8 cellular contexts compared by ENCODE assay signal in genomic region chr11:45885274-45885920, GRCh38. TPM values are rescaled to one million over a fixed set of nuclear protein-coding genes. Genes with fewer than 3 reads are reported as not detected.
DNase-seq lines count a peak whose midpoint lies in the region; FAIRE-seq and TF ChIP-seq lines count a peak whose summit lies in the region.

TSS of gene MAPK8IP1 (plus strand) at chr11:45885651. CDS start at chr11:45885821, 170 bp downstream.

- H3K36me3 ChIP-seq in WERI-Rb-1: peaks cover 9% of the 10 kb centered on the region

- TF ChIP-seq CTCF in D721Med (IDR thresholded peaks at IDR 0.05; ENCODE audit: insufficient read depth, missing control alignments): no peak
- TF ChIP-seq CTCF in WERI-Rb-1 (IDR thresholded peaks at IDR 0.05; ENCODE audit: low read depth, low read length): no peak

- H3K27me3 ChIP-seq in WERI-Rb-1 (ENCODE audit: insufficient read depth, low read depth, severe bottlenecking): no peaks in the 10 kb centered on the region
- H3K27me3 ChIP-seq in layer of hippocampus (ENCODE audit: control insufficient read depth, insufficient read depth, low read length): no peaks in the 10 kb centered on the region

- H3K27ac ChIP-seq in WERI-Rb-1: peak within 1 kb of the TSS; percentile 65
- H3K27ac ChIP-seq in caudate nucleus (ENCODE audit: low read depth, low read length): peak within 1 kb of the TSS; percentile 62
- peak within 1 kb of the TSS; percentile 18 for H3K27ac ChIP-seq in layer of hippocampus (ENCODE audit: low read depth, low read length)

- no peak for FAIRE-seq in D721Med (lab: Jason Lieb, UNC)

- H3K9me3 ChIP-seq in WERI-Rb-1 (ENCODE audit: severe bottlenecking): no peaks in the 10 kb centered on the region

- DNase-seq in D721Med (ENCODE audit: insufficient read length, low spot score): peak; percentile 86
- no peak for DNase-seq in H4 (ENCODE audit: low spot score)
- peak; percentile 64 for DNase-seq in NCI-H146 treated with DMSO at 0.1 percent for 48 hours (lab: John Stamatoyannopoulos, UW; ENCODE audit: unreplicated experiment)
- DNase-seq in WERI-Rb-1: peak; percentile 80
- peak in 25 of 61 donors; percentile 20 to 79 (median 46) for DNase-seq in caudate nucleus (lab: John Stamatoyannopoulos, UW)
- peak; percentile 14 for DNase-seq in stimulated activated CD4-positive, alpha-beta T cell treated with anti-CD3 and anti-CD28 coated beads, Interleukin-2, amount 100 ng/mL, for 4 hours (ENCODE audit: low read depth)
- no peak for DNase-seq in SKM-1 treated with dmso at 0.1 percent for 144 hours (lab: John Stamatoyannopoulos, UW; ENCODE audit: unreplicated experiment)

- peak within 1 kb of the TSS; percentile 81 for H3K4me3 ChIP-seq in WERI-Rb-1 (ENCODE audit: low read depth, low read length)

RNA-seq across cellular contexts. Expression of gene MAPK8IP1, which starts in this region (rescaled TPM):
- 10.7 and 11.9 TPM in 2 replicates for total RNA-seq in H4 (2014; rRNA removed; shearing (Covaris generic))

Comparison
In these comparisons a context has a peak if more than half of its experiments do, and no peak if none do; other contexts are left out.
1. DNase-seq: peak in D721Med (single experiment), NCI-H146 treated with DMSO at 0.1 percent for 48 hours (single experiment), WERI-Rb-1 (single experiment) and stimulated activated CD4-positive, alpha-beta T cell treated with anti-CD3 and anti-CD28 coated beads, Interleukin-2, amount 100 ng/mL, for 4 hours (single experiment); none in H4 (single experiment) and SKM-1 treated with dmso at 0.1 percent for 144 hours (single experiment).
2. Peak in every context shown above with its lines, with median percentiles within 50 percentile points of each other: H3K27ac ChIP-seq.